In the genomic region with DNA sequence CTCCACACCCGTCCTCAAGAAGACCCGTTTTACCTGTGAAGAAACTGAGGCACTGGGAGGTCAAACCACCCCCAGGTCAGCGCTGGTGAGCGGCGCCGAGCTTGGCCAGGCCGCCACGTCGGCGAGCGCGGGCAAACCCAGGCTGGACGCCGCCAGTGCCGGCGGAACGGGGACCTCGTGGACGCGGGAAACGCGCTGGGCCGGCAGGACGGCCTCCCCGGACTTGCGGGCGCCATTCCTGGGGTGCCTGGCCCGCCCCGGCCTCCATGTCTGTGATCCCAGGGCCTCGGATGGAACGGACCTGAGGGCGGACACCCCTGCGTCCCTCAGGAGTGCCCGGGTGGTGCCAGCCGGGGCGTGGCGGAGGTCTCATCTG, we compare ENCODE assay signal across 8 cellular contexts. TPM values are rescaled to one million over a fixed set of nuclear protein-coding genes. Genes with fewer than 3 reads are reported as not detected.
DNase-seq lines count a peak whose midpoint lies in the region; ATAC-seq and TF ChIP-seq lines count a peak whose summit lies in the region.

No MANE protein-coding gene starts in this region.

- H3F3A ChIP-seq in smooth muscle cell (ENCODE audit: low read depth): no peaks in the 10 kb centered on the region

- H3K4me3 ChIP-seq in iPS-15b (ENCODE audit: low read depth, low read length): peak overlapping the region; percentile 50
- peak overlapping the region; percentile 91 for H3K4me3 ChIP-seq in smooth muscle cell

- H3K4me1 Mint-ChIP-seq in activated T-helper 2 cell treated with anti-CD3 and anti-CD28 coated beads, Interferon-gamma antibody, Interleukin-2, Interleukin-4, amounts not matched to agents 10 μg/mL and 5 μg/mL and 100 μg/mL, durations not matched to agents 14 hours and 24 hours and 36 hours (ENCODE audit: low read depth): peaks cover 7% of the 10 kb centered on the region

- peak overlapping the region; percentile 86 for H2AFZ ChIP-seq in smooth muscle cell (ENCODE audit: low read depth)

- TF ChIP-seq CTCF in smooth muscle cell (IDR thresholded peaks at IDR 0.05; ENCODE audit: borderline replicate concordance, insufficient read depth, poor library complexity, severe bottlenecking): no peak

- peak overlapping the region; percentile 60 for H3K4me3 Mint-ChIP-seq in activated T-helper 2 cell treated with anti-CD3 and anti-CD28 coated beads, Interferon-gamma antibody, Interleukin-2, Interleukin-4, amounts not matched to agents 10 μg/mL and 5 μg/mL and 100 μg/mL, durations not matched to agents 14 hours and 24 hours and 36 hours (ENCODE audit: low read depth)

- no peak for DNase-seq in activated T-helper 2 cell treated with anti-CD3 and anti-CD28 coated beads, Interferon-gamma antibody, Interleukin-2, Interleukin-4, amounts not matched to agents 10 μg/mL and 5 μg/mL and 100 μg/mL, durations not matched to agents 14 hours and 24 hours and 36 hours (ENCODE audit: low spot score)
- DNase-seq in smooth muscle cell (lab: John Stamatoyannopoulos, UW; ENCODE audit: unreplicated experiment) (no peak), NCI-H226 (no peak)
- DNase-seq in stimulated activated CD4-positive, alpha-beta T cell treated with anti-CD3 and anti-CD28 coated beads, Interleukin-15, amount 100 ng/mL, for 24 hours: no peak

- peaks cover 30% of the 10 kb centered on the region for H3K9me3 Mint-ChIP-seq in activated T-helper 2 cell treated with anti-CD3 and anti-CD28 coated beads, Interferon-gamma antibody, Interleukin-2, Interleukin-4, amounts not matched to agents 10 μg/mL and 5 μg/mL and 100 μg/mL, durations not matched to agents 14 hours and 24 hours and 36 hours

- H3K36me3 Mint-ChIP-seq in activated T-helper 2 cell treated with anti-CD3 and anti-CD28 coated beads, Interferon-gamma antibody, Interleukin-2, Interleukin-4, amounts not matched to agents 10 μg/mL and 5 μg/mL and 100 μg/mL, durations not matched to agents 14 hours and 24 hours and 36 hours (ENCODE audit: low read depth): peaks cover 15% of the 10 kb centered on the region

- peak; percentile 2 for ATAC-seq in HG02623 (IDR thresholded peaks at IDR 0.05; ENCODE audit: unreplicated experiment)
- no peak for ATAC-seq in HG03139 (IDR thresholded peaks at IDR 0.05; ENCODE audit: unreplicated experiment)
- ATAC-seq in HG02610 (IDR thresholded peaks at IDR 0.05; ENCODE audit: unreplicated experiment): no peak

- H3K79me2 ChIP-seq in smooth muscle cell (ENCODE audit: low read depth): peaks cover 20% of the 10 kb centered on the region

- H3K9ac ChIP-seq in iPS-15b (ENCODE audit: low read depth, low read length) (peak overlapping the region; percentile 73), smooth muscle cell (ENCODE audit: low read depth) (peak overlapping the region; percentile 91)

- WGBS in smooth muscle cell (ENCODE audit: low lambda C conversion rate): 82% methylated on average over 35 of the region's 37 CpGs

- H3K27me3 ChIP-seq in iPS-15b (ENCODE audit: control insufficient read depth, insufficient read depth, low read length): peaks cover 8% of the 10 kb centered on the region
- H3K27me3 ChIP-seq in smooth muscle cell (ENCODE audit: low read depth): no peaks in the 10 kb centered on the region

- peak overlapping the region; percentile 93 for H3K4me2 ChIP-seq in smooth muscle cell

- H3K4me1 ChIP-seq in iPS-15b (ENCODE audit: control insufficient read depth, insufficient read depth, low read length): peaks cover 3% of the 10 kb centered on the region
- H3K4me1 ChIP-seq in smooth muscle cell (ENCODE audit: low read depth): no peaks in the 10 kb centered on the region

- peaks cover 39% of the 10 kb centered on the region for H4K20me1 ChIP-seq in smooth muscle cell (ENCODE audit: low read depth)

- H3K9me3 ChIP-seq in iPS-15b (ENCODE audit: control insufficient read depth, insufficient read depth, low read length) (peaks cover 7% of the 10 kb centered on the region), smooth muscle cell (replicated peaks; ENCODE audit: low read depth) (no peaks in the 10 kb centered on the region)

- H3K36me3 ChIP-seq in iPS-15b (ENCODE audit: control insufficient read depth, insufficient read depth, low read length): peaks cover 3% of the 10 kb centered on the region
- H3K36me3 ChIP-seq in smooth muscle cell (ENCODE audit: low read depth): no peaks in the 10 kb centered on the region

- no peak overlapping the region for H3K27ac Mint-ChIP-seq in activated T-helper 2 cell treated with anti-CD3 and anti-CD28 coated beads, Interferon-gamma antibody, Interleukin-2, Interleukin-4, amounts not matched to agents 10 μg/mL and 5 μg/mL and 100 μg/mL, durations not matched to agents 14 hours and 24 hours and 36 hours

- intact Hi-C loops in activated T-helper 2 cell treated with anti-CD3 and anti-CD28 coated beads, Interferon-gamma antibody, Interleukin-2, Interleukin-4, amounts not matched to agents 10 μg/mL and 5 μg/mL and 100 μg/mL, durations not matched to agents 14 hours and 24 hours and 36 hours (cut with micrococcal nuclease): loop anchor here (1.0 to 10.0 kb wide), 4 partner anchors 17 to 1364 kb away; partner anchors contain the start of genes CFAP410, PCBP3, SPATC1L and UBE2G2

- peaks cover 2% of the 10 kb centered on the region for H3K27me3 Mint-ChIP-seq in activated T-helper 2 cell treated with anti-CD3 and anti-CD28 coated beads, Interferon-gamma antibody, Interleukin-2, Interleukin-4, amounts not matched to agents 10 μg/mL and 5 μg/mL and 100 μg/mL, durations not matched to agents 14 hours and 24 hours and 36 hours (ENCODE audit: low read depth)

- peak overlapping the region; percentile 81 for H3K27ac ChIP-seq in smooth muscle cell (ENCODE audit: low read depth)

RNA-seq across cellular contexts. Expression of gene SUMO3, which starts 0.8 kb away (rescaled TPM):
- total RNA-seq in activated T-helper 2 cell treated with anti-CD3 and anti-CD28 coated beads, Interferon-gamma antibody, Interleukin-2, Interleukin-4, amounts not matched to agents 10 μg/mL and 5 μg/mL and 100 μg/mL, durations not matched to agents 14 hours and 24 hours and 36 hours: 86.1 and 87.0 TPM in 2 replicates
- total RNA-seq in smooth muscle cell: 82.8 and 87.9 TPM in 2 replicates
- 116 and 124 TPM in 2 replicates for polyA plus RNA-seq in smooth muscle cell

RNA-seq across cellular contexts. Expression of gene UBE2G2, which starts 17.0 kb away (rescaled TPM):
- total RNA-seq in activated T-helper 2 cell treated with anti-CD3 and anti-CD28 coated beads, Interferon-gamma antibody, Interleukin-2, Interleukin-4, amounts not matched to agents 10 μg/mL and 5 μg/mL and 100 μg/mL, durations not matched to agents 14 hours and 24 hours and 36 hours: 118 and 119 TPM in 2 replicates
- total RNA-seq in smooth muscle cell: 34.1 and 35.6 TPM in 2 replicates
- polyA plus RNA-seq in smooth muscle cell: 33.1 and 38.0 TPM in 2 replicates

RNA-seq across cellular contexts. Expression of gene PTTG1IP, which starts 54.9 kb away (rescaled TPM):
- 48.1 and 48.3 TPM in 2 replicates for total RNA-seq in activated T-helper 2 cell treated with anti-CD3 and anti-CD28 coated beads, Interferon-gamma antibody, Interleukin-2, Interleukin-4, amounts not matched to agents 10 μg/mL and 5 μg/mL and 100 μg/mL, durations not matched to agents 14 hours and 24 hours and 36 hours
- total RNA-seq in smooth muscle cell: 331 and 369 TPM in 2 replicates
- 314 and 340 TPM in 2 replicates for polyA plus RNA-seq in smooth muscle cell
